Comparison of ENCODE assay signal across 32 cellular contexts in the genomic region with DNA sequence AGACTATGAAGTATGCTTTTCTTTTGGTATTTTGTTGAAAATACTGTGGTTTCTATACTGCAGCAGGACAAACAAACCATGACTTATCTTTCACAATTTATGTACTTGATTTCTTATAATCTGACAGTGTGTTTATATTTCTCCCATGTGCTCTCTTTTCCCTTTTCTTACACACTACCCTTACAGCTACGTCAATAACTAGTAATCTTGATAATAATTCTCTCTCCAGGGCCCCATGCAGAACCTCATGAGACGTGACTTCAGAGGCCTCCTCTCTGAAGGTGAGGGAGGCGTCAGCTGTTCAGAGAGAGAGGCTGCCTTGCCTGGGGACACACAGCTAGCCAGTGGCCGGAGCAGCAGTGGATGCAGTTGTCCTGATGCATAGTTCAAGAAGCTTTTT. TPM values are rescaled to one million over a fixed set of nuclear protein-coding genes. Genes with fewer than 3 reads are reported as not detected.
"Had no signal": no experiment of that assay in that cellular context is flagged by ENCODE, and none has a peak within 500 bp of the region (broad histone marks: within the 10 kb centered on the region; RNA-seq: fewer than 3 reads in every experiment).

No MANE protein-coding gene starts in this region.

- H3K36me3 ChIP-seq: gastrocnemius medialis had no signal

- DNase-seq: activated CD4-positive, alpha-beta memory T cell treated with anti-CD3 and anti-CD28 coated beads for 36 hours; activated CD4-positive, alpha-beta T cell treated with anti-CD3 and anti-CD28 coated beads for 36 hours; activated CD4-positive, alpha-beta T cell treated with anti-CD3 and anti-CD28 coated beads, Interleukin-2, amount 10 ng/mL, durations not matched to agents 24 days and 14 days; activated CD4-positive, CD25-positive, alpha-beta regulatory T cell; activated CD4-positive, CD25-positive, alpha-beta regulatory T cell treated with anti-CD3 and anti-CD28 coated beads, Interleukin-2, amount 50 U/mL, for 72 hours; activated CD8-positive, alpha-beta memory T cell treated with anti-CD3 and anti-CD28 coated beads, Interleukin-2, amount 50 U/mL, for 4 hours; activated CD8-positive, alpha-beta T cell treated with anti-CD3 and anti-CD28 coated beads, Interleukin-2, amount 10 ng/mL, durations not matched to agents 7 days and 5 days; activated effector memory CD4-positive, alpha-beta T cell treated with anti-CD3 and anti-CD28 coated beads, Interleukin-2, amount 50 U/mL, for 16 hours; activated naive CD4-positive, alpha-beta T cell treated with anti-CD3 and anti-CD28 coated beads for 36 hours; activated naive CD8-positive, alpha-beta T cell treated with anti-CD3 and anti-CD28 coated beads for 36 hours; activated naive CD8-positive, alpha-beta T cell treated with anti-CD3 and anti-CD28 coated beads, Interleukin-2, amount 50 U/mL, for 24 hours; activated T-cell treated with anti-CD3 and anti-CD28 coated beads, Interleukin-2, amount 50 U/mL, for 1 hour; activated T-cell treated with anti-CD3 and anti-CD28 coated beads, Interleukin-2, amount 50 U/mL, for 48 hours; amygdala; aorta; body of pancreas; caudate nucleus; effector memory CD4-positive, alpha-beta T cell; foreskin keratinocyte; gastrocnemius medialis; glutamatergic neuron; T-helper 2 cell had no signal

- H3K27me3 ChIP-seq: adrenal gland, body of pancreas, foreskin keratinocyte, gastrocnemius medialis had no signal

- ATAC-seq: activated CD4-positive, alpha-beta T cell treated with anti-CD3 and anti-CD28 coated beads for 36 hours; activated CD8-positive, alpha-beta memory T cell treated with anti-CD3 and anti-CD28 coated beads, Interleukin-2, amount 10 ng/mL, durations not matched to agents 7 days and 5 days; activated CD8-positive, alpha-beta T cell treated with anti-CD3 and anti-CD28 coated beads, Interleukin-2, amount 10 ng/mL, durations not matched to agents 7 days and 5 days; activated naive CD8-positive, alpha-beta T cell treated with anti-CD3 and anti-CD28 coated beads, Interleukin-2, amount 50 U/mL, for 24 hours; body of pancreas; esophagus mucosa; gastrocnemius medialis had no signal

- H3K9me3 ChIP-seq: adrenal gland, body of pancreas, gastrocnemius medialis had no signal

- H3K4me1 ChIP-seq: adrenal gland, body of pancreas, foreskin keratinocyte had no signal

- H3K27ac ChIP-seq: adrenal gland, body of pancreas, foreskin keratinocyte, gastrocnemius medialis had no signal

- H3K4me3 ChIP-seq: adrenal gland, body of pancreas, gastrocnemius medialis had no signal

RNA-seq across cellular contexts. Expression of gene KY, which starts 35.9 kb away (rescaled TPM):
- total RNA-seq: activated CD4-positive, alpha-beta memory T cell treated with anti-CD3 and anti-CD28 coated beads for 36 hours; activated CD4-positive, alpha-beta T cell treated with anti-CD3 and anti-CD28 coated beads for 36 hours; activated CD4-positive, alpha-beta T cell treated with anti-CD3 and anti-CD28 coated beads, Interleukin-2, amount 10 ng/mL, durations not matched to agents 24 days and 14 days; activated CD8-positive, alpha-beta memory T cell treated with anti-CD3 and anti-CD28 coated beads for 36 hours; activated CD8-positive, alpha-beta memory T cell treated with anti-CD3 and anti-CD28 coated beads, Interleukin-2, amount 10 ng/mL, durations not matched to agents 7 days and 5 days; activated CD8-positive, alpha-beta T cell treated with anti-CD3 and anti-CD28 coated beads, Interleukin-2, amount 10 ng/mL, durations not matched to agents 7 days and 5 days; activated naive CD4-positive, alpha-beta T cell treated with anti-CD3 and anti-CD28 coated beads for 36 hours; activated naive CD8-positive, alpha-beta T cell treated with anti-CD3 and anti-CD28 coated beads for 36 hours; activated T-helper 1 cell treated with anti-CD3 and anti-CD28 coated beads, Interleukin-12 subunit alpha, Interleukin-12 subunit beta, Interleukin-2, Interleukin-4 antibody, amounts not matched to agents 30 ng/mL and 10 ng/mL and 1 ng/mL, durations not matched to agents 14 hours and 24 hours and 36 hours; activated T-helper 2 cell treated with anti-CD3 and anti-CD28 coated beads, Interferon-gamma antibody, Interleukin-2, Interleukin-4, amounts not matched to agents 10 μg/mL and 5 μg/mL and 100 μg/mL, durations not matched to agents 14 hours and 24 hours and 36 hours; dermis microvascular lymphatic vessel endothelial cell; endodermal cell; epithelial cell of proximal tubule; esophagus mucosa; foreskin keratinocyte; T-helper 1 cell treated with Interleukin-12 subunit alpha and Interleukin-12 subunit beta and Interleukin-4 antibody, amounts not matched to agents 30 ng/mL and 1 ng/mL, for 36 hours had no signal
- polyA plus RNA-seq: foreskin keratinocyte had no signal
